In the genomic region with DNA sequence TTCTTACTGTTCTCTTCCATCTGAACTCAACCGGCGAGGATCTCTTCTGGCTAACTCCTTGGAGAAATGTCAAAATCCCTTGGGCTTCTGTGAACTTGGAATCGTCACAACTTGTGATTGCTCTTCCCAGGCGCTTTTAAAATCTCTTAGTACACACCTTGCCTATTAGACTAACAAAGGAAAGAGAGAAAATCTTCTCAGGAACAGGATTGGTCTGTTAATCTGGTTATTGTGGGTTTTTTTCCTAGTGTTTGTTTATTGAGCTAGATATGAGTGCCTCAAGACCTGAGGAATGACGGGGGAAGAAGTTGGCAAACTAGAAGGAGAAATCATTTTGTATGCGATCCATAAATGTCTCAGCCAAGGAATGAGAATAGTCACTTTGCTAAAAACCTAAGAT, we compare ENCODE assay signal across 18 cellular contexts. TPM values are rescaled to one million over a fixed set of nuclear protein-coding genes. Genes with fewer than 3 reads are reported as not detected.
DNase-seq lines count a peak whose midpoint lies in the region; ATAC-seq, FAIRE-seq and TF ChIP-seq lines count a peak whose summit lies in the region.
"Had no signal": no experiment of that assay in that cellular context is flagged by ENCODE, and none has a peak within 500 bp of the region (broad histone marks: within the 10 kb centered on the region; RNA-seq: fewer than 3 reads in every experiment).

A gene with protein sequence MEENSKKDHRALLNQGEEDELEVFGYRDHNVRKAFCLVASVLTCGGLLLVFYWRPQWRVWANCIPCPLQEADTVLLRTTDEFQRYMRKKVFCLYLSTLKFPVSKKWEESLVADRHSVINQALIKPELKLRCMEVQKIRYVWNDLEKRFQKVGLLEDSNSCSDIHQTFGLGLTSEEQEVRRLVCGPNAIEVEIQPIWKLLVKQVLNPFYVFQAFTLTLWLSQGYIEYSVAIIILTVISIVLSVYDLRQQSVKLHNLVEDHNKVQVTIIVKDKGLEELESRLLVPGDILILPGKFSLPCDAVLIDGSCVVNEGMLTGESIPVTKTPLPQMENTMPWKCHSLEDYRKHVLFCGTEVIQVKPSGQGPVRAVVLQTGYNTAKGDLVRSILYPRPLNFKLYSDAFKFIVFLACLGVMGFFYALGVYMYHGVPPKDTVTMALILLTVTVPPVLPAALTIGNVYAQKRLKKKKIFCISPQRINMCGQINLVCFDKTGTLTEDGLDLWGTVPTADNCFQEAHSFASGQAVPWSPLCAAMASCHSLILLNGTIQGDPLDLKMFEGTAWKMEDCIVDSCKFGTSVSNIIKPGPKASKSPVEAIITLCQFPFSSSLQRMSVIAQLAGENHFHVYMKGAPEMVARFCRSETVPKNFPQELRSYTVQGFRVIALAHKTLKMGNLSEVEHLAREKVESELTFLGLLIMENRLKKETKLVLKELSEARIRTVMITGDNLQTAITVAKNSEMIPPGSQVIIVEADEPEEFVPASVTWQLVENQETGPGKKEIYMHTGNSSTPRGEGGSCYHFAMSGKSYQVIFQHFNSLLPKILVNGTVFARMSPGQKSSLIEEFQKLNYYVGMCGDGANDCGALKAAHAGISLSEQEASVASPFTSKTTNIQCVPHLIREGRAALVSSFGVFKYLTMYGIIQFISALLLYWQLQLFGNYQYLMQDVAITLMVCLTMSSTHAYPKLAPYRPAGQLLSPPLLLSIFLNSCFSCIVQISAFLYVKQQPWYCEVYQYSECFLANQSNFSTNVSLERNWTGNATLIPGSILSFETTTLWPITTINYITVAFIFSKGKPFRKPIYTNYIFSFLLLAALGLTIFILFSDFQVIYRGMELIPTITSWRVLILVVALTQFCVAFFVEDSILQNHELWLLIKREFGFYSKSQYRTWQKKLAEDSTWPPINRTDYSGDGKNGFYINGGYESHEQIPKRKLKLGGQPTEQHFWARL (minus strand): TSS at position 48 of the 400 bp plus-strand sequence. CDS start 28 bp downstream, at position 20.

- no peaks in the 10 kb centered on the region for H3K27me3 ChIP-seq in bronchial epithelial cell (ENCODE audit: control insufficient read depth, insufficient read depth, low read length)
- H3K27me3 ChIP-seq: BLaER1 had no signal

- DNase-seq in SIG-M5 treated with dmso at 0.1 percent for 504 hours (lab: John Stamatoyannopoulos, UW; ENCODE audit: unreplicated experiment) (peak; percentile 15), SIG-M5 (lab: John Stamatoyannopoulos, UW) (no peak), bronchial epithelial cell (ENCODE audit: low read depth) (no peak), DMS53 treated with DMSO at 0.1 percent for 48 hours (lab: John Stamatoyannopoulos, UW; ENCODE audit: unreplicated experiment) (no peak), HuH-7 (ENCODE audit: low spot score) (no peak), foreskin melanocyte (no peak)
- DNase-seq: 8988T; CD4-positive, alpha-beta memory T cell; DND-41; EL; HCEC 1CT had no signal

- H3K36me3 ChIP-seq in bronchial epithelial cell (ENCODE audit: control insufficient read depth, insufficient read depth, low read length) = no peaks in the 10 kb centered on the region
- H3K36me3 ChIP-seq: BLaER1 had no signal

- ATAC-seq in esophagus mucosa = peak; percentile 78
- ATAC-seq: GM12878 had no signal

- TF ChIP-seq CTCF in bronchial epithelial cell (IDR thresholded peaks at IDR 0.05; ENCODE audit: insufficient read depth, low read length, severe bottlenecking) = no peak

- no peak within 1 kb of the TSS for H3K4me3 ChIP-seq in bronchial epithelial cell (ENCODE audit: low read depth, low read length)
- H3K4me3 ChIP-seq: BLaER1, GM12878 had no signal

- peak; percentile 18 for FAIRE-seq in bronchial epithelial cell (lab: Jason Lieb, UNC)
- FAIRE-seq: GM12878, H54 had no signal

RNA-seq across cellular contexts. Expression of the gene that starts here (rescaled TPM):
- total RNA-seq in bronchial epithelial cell (0.13 TPM in 1 of 2 replicates, not detected in the other), esophagus mucosa (0.12 TPM)
- total RNA-seq: A673; CD4-positive, alpha-beta memory T cell; G401; GM12878; HT1080 had no signal

Comparison
In these comparisons a context has a peak if more than half of its experiments do, and no peak if none do; other contexts are left out.
1. Peak in ATAC-seq in esophagus mucosa; RNA of the gene not detected or under 1 TPM.